8 cellular contexts compared by ENCODE assay signal in the genomic region with DNA sequence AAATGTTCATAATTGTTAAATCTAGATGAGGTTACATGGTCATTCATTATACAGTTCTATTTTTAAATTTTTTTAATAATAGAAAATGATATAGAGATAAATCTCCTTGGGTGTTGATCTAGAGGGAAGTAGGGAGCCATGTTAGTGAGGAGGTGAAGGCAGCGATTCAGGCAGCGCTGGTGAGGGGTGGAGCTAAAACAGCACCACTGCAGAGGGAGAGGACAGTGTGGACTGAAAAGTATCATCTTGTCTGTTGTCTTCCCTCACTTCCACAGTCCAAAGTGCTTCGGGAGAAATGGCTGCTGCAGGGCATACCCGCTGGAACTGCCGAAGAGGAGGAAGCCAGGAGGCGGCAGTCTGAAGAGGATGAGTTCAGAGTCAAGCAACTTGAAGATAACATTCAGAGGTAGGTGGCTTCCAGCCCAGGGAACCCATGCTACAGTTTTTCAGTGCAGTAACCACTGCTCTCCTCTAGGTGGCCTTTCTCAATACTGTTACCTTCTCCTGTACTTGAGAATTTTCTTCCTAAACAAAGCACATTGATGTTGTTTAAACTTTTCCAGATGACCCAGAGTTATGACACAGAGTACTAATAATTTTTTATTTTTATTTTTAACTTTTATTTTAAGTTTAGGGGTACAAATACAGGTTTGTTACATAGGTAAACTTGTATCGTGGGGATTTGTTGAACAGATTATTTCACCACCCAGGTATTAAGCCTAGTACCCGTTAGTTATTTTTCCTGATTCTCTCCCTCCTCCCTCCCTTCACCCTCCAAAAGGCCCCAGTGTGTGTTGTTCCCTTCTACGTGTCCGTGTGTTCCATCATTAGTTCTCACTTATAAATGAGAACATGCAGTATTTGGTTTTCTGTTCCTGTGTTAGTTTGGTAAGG.
DNase-seq lines count a peak whose midpoint lies in the region; ATAC-seq and TF ChIP-seq lines count a peak whose summit lies in the region.

No MANE protein-coding gene starts in this region.

- no peak overlapping the region for H2AK5ac ChIP-seq in trophoblast cell (ENCODE audit: low read length)

- no peak overlapping the region for H3K4me2 ChIP-seq in trophoblast cell (ENCODE audit: low read length)

- intact Hi-C loops in dorsolateral prefrontal cortex (cut with DNase I): loop anchor here (5.0 to 10.0 kb wide), 4 partner anchors 58 to 306 kb away; no protein-coding TSS in a partner anchor

- no peak overlapping the region for H2BK12ac ChIP-seq in trophoblast cell (ENCODE audit: low read length)

- no peak overlapping the region for H3K18ac ChIP-seq in trophoblast cell (ENCODE audit: low read length)

- TF ChIP-seq CTCF in GM12873 (IDR thresholded peaks at IDR 0.05; ENCODE audit: insufficient read depth, low read depth, low read length, missing control alignments) (peak; percentile 85), RWPE2 (IDR thresholded peaks at IDR 0.05; ENCODE audit: poor library complexity, severe bottlenecking) (peak; percentile 69), dorsolateral prefrontal cortex (IDR thresholded peaks at IDR 0.05 in 54 of 56, conservative IDR thresholded peaks at IDR 0.05 in 2 of 56; ENCODE audit: low read depth in 1 of 56, partially characterized antibody in 56 of 56) (peak in 55 of 56 donors; percentile 27 to 66 (median 51))

- no peak overlapping the region for H3K4ac ChIP-seq in trophoblast cell (ENCODE audit: low read depth, low read length)

- WGBS in trophoblast cell (ENCODE audit: extremely low coverage, insufficient coverage, insufficient read length): no CpG with 5 or more reads among the region's 10 CpGs

- H3K27ac ChIP-seq in RWPE2 (ENCODE audit: poor library complexity, severe bottlenecking) (no peak overlapping the region), dorsolateral prefrontal cortex (peak overlapping the region in 11 of 59 donors; percentile 1 to 50 (median 28)), trophoblast cell (ENCODE audit: low read depth, low read length) (no peak overlapping the region)

- H3K9ac ChIP-seq in trophoblast cell (ENCODE audit: low read length): no peak overlapping the region

- H4K8ac ChIP-seq in trophoblast cell (ENCODE audit: low read depth, low read length): no peak overlapping the region

- no peaks in the 10 kb centered on the region for H3K79me1 ChIP-seq in trophoblast cell (ENCODE audit: low read length)

- H3K14ac ChIP-seq in trophoblast cell (ENCODE audit: low read length): no peak overlapping the region

- H2AFZ ChIP-seq in trophoblast cell (ENCODE audit: insufficient read depth, low read length, poor library complexity): no peak overlapping the region

- no peak overlapping the region for H4K91ac ChIP-seq in trophoblast cell (ENCODE audit: low read depth, low read length)

- no peak overlapping the region for H2BK5ac ChIP-seq in trophoblast cell (ENCODE audit: low read depth, low read length, poor library complexity)

- no peak overlapping the region for H3K23ac ChIP-seq in trophoblast cell (ENCODE audit: low read length)

- no peak overlapping the region for H2BK120ac ChIP-seq in trophoblast cell (ENCODE audit: insufficient read depth, low read length, poor library complexity)

- ATAC-seq in HG03039 (IDR thresholded peaks at IDR 0.05; ENCODE audit: unreplicated experiment) (peak; percentile 58), RWPE2 (ENCODE audit: low read depth) (peak; percentile 35; the same call in 1 of the 3 replicates), GM18909 (IDR thresholded peaks at IDR 0.05; ENCODE audit: poor library complexity, unreplicated experiment) (no peak)

- H3K9me3 ChIP-seq in RWPE2 (ENCODE audit: severe bottlenecking) (no peaks in the 10 kb centered on the region), trophoblast cell (ENCODE audit: insufficient read depth, low read depth, low read length) (no peaks in the 10 kb centered on the region)

- no peaks in the 10 kb centered on the region for H3K79me2 ChIP-seq in trophoblast cell (ENCODE audit: control insufficient read depth, insufficient read depth, low read length, poor library complexity)

- H3K4me1 ChIP-seq in RWPE2 (ENCODE audit: insufficient read depth, poor library complexity, severe bottlenecking) (no peaks in the 10 kb centered on the region), trophoblast cell (ENCODE audit: control insufficient read depth in 1 of 2, insufficient read depth in 2 of 2, low read length in 2 of 2) (no peaks in the 10 kb centered on the region)

- H3K4me3 ChIP-seq in RWPE2 (ENCODE audit: severe bottlenecking) (no peak overlapping the region), dorsolateral prefrontal cortex (no peak overlapping the region), trophoblast cell (ENCODE audit: low read depth, low read length) (no peak overlapping the region)

- H3K27me3 ChIP-seq in RWPE2 (ENCODE audit: insufficient read depth, poor library complexity, severe bottlenecking) (no peaks in the 10 kb centered on the region), dorsolateral prefrontal cortex (no peaks in the 10 kb centered on the region), trophoblast cell (ENCODE audit: insufficient read depth, low read length) (no peaks in the 10 kb centered on the region)

- H3K36me3 ChIP-seq in RWPE2 (ENCODE audit: low read depth) (no peaks in the 10 kb centered on the region), trophoblast cell (ENCODE audit: control insufficient read depth in 1 of 2, insufficient read depth in 2 of 2, low read length in 2 of 2) (peaks cover 2% of the 10 kb centered on the region in 2 experiments)

- DNase-seq in 8988T (peak; percentile 40), RWPE2 (ENCODE audit: low spot score) (no peak), dorsolateral prefrontal cortex (no peak), trophoblast cell (peak; percentile 50 to 78), NCI-H510A (lab: John Stamatoyannopoulos, UW) (no peak)

- no peak overlapping the region for H4K12ac ChIP-seq in trophoblast cell (ENCODE audit: low read depth, low read length)

Comparison
In these comparisons a context has a peak if more than half of its experiments do, and no peak if none do; other contexts are left out.
1. DNase-seq: peak in 8988T (single experiment) and trophoblast cell (2 of 2); none in RWPE2 (single experiment), dorsolateral prefrontal cortex (0 of 10) and NCI-H510A (single experiment).
2. Peak in every context shown above with its lines, with median percentiles within 50 percentile points of each other: CTCF ChIP-seq.